In the genomic region with DNA sequence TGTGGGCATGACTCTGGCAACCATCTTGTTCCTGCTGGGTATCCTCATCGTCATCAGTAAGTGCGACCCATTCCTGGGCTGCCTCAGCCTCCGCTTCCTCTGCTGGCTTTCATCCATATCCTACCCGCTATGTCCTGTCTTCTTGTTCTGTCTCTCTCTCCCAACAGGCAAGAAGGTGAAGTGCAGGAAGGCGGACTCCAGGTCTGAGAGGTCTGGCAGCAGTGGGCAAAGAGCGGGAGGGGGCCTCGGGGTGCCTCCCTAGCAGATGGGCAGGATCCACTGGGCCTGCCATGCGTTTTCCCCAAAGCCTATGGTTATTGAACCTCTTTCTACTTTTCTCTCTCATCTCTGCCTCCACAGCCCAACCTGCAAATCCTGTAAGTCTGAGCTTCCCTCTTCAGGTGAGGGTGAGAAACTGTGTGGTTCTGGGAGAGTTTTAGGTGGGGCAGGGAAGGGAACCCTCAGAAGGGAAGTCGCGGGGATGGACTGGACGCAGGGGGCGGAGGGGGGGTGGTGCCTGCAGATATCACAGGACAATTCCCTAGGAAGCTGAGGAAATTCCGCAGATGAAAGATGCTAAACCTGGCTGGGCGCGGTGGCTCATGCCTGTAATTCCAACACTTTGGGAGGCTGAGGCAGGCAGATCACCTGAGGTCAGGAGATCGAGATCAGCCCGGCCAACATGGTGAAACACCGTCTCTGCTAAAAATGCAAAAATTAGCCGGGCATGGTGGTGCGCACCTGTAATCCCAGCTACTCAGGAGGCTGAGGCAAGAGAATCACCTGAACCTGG, we compare ENCODE assay signal across 1 cellular context.
TF ChIP-seq lines count a peak whose summit lies in the region.

No MANE protein-coding gene starts in this region.

TF ChIP-seq in GM23338, 12 proteins besides CTCF, POLR2A, EP300 and RAD21:
- TF ChIP-seq EZH2phosphoT487 (IDR thresholded peaks at IDR 0.05; ENCODE audit: unreplicated experiment) (no peak), JUNB (IDR thresholded peaks at IDR 0.05; ENCODE audit: unreplicated experiment) (no peak), STAT1 (IDR thresholded peaks at IDR 0.05; ENCODE audit: unreplicated experiment) (no peak), POLR2AphosphoS5 (IDR thresholded peaks at IDR 0.05; ENCODE audit: low read depth) (no peak), ZNF331 (CRISPR knock-in tag; IDR thresholded peaks at IDR 0.05; ENCODE audit: low read depth) (no peak), ZNF114 (CRISPR knock-in tag; IDR thresholded peaks at IDR 0.05) (no peak), NANOG (IDR thresholded peaks at IDR 0.05; ENCODE audit: borderline replicate concordance) (no peak), EZH2 (IDR thresholded peaks at IDR 0.05; ENCODE audit: low read depth, unreplicated experiment) (no peak), CREB1 (CRISPR knock-in tag; IDR thresholded peaks at IDR 0.05; ENCODE audit: low read depth) (no peak)
- TF ChIP-seq, protein P1, sequence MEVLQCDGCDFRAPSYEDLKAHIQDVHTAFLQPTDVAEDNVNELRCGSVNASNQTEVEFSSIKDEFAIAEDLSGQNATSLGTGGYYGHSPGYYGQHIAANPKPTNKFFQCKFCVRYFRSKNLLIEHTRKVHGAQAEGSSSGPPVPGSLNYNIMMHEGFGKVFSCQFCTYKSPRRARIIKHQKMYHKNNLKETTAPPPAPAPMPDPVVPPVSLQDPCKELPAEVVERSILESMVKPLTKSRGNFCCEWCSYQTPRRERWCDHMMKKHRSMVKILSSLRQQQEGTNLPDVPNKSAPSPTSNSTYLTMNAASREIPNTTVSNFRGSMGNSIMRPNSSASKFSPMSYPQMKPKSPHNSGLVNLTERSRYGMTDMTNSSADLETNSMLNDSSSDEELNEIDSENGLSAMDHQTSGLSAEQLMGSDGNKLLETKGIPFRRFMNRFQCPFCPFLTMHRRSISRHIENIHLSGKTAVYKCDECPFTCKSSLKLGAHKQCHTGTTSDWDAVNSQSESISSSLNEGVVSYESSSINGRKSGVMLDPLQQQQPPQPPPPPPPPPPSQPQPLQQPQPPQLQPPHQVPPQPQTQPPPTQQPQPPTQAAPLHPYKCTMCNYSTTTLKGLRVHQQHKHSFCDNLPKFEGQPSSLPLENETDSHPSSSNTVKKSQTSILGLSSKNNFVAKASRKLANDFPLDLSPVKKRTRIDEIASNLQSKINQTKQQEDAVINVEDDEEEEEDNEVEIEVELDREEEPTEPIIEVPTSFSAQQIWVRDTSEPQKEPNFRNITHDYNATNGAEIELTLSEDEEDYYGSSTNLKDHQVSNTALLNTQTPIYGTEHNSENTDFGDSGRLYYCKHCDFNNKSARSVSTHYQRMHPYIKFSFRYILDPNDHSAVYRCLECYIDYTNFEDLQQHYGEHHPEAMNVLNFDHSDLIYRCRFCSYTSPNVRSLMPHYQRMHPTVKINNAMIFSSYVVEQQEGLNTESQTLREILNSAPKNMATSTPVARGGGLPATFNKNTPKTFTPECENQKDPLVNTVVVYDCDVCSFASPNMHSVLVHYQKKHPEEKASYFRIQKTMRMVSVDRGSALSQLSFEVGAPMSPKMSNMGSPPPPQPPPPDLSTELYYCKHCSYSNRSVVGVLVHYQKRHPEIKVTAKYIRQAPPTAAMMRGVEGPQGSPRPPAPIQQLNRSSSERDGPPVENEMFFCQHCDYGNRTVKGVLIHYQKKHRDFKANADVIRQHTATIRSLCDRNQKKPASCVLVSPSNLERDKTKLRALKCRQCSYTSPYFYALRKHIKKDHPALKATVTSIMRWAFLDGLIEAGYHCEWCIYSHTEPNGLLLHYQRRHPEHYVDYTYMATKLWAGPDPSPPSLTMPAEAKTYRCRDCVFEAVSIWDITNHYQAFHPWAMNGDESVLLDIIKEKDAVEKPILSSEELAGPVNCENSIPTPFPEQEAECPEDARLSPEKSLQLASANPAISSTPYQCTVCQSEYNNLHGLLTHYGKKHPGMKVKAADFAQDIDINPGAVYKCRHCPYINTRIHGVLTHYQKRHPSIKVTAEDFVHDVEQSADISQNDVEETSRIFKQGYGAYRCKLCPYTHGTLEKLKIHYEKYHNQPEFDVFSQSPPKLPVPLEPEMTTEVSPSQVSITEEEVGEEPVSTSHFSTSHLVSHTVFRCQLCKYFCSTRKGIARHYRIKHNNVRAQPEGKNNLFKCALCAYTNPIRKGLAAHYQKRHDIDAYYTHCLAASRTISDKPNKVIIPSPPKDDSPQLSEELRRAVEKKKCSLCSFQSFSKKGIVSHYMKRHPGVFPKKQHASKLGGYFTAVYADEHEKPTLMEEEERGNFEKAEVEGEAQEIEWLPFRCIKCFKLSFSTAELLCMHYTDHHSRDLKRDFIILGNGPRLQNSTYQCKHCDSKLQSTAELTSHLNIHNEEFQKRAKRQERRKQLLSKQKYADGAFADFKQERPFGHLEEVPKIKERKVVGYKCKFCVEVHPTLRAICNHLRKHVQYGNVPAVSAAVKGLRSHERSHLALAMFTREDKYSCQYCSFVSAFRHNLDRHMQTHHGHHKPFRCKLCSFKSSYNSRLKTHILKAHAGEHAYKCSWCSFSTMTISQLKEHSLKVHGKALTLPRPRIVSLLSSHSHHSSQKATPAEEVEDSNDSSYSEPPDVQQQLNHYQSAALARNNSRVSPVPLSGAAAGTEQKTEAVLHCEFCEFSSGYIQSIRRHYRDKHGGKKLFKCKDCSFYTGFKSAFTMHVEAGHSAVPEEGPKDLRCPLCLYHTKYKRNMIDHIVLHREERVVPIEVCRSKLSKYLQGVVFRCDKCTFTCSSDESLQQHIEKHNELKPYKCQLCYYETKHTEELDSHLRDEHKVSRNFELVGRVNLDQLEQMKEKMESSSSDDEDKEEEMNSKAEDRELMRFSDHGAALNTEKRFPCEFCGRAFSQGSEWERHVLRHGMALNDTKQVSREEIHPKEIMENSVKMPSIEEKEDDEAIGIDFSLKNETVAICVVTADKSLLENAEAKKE (CRISPR knock-in tag; IDR thresholded peaks at IDR 0.05), result no peak
- TF ChIP-seq, protein P2, sequence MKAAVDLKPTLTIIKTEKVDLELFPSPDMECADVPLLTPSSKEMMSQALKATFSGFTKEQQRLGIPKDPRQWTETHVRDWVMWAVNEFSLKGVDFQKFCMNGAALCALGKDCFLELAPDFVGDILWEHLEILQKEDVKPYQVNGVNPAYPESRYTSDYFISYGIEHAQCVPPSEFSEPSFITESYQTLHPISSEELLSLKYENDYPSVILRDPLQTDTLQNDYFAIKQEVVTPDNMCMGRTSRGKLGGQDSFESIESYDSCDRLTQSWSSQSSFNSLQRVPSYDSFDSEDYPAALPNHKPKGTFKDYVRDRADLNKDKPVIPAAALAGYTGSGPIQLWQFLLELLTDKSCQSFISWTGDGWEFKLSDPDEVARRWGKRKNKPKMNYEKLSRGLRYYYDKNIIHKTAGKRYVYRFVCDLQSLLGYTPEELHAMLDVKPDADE (IDR thresholded peaks at IDR 0.05), result no peak
